7 cellular contexts compared by ENCODE assay signal in the genomic region with DNA sequence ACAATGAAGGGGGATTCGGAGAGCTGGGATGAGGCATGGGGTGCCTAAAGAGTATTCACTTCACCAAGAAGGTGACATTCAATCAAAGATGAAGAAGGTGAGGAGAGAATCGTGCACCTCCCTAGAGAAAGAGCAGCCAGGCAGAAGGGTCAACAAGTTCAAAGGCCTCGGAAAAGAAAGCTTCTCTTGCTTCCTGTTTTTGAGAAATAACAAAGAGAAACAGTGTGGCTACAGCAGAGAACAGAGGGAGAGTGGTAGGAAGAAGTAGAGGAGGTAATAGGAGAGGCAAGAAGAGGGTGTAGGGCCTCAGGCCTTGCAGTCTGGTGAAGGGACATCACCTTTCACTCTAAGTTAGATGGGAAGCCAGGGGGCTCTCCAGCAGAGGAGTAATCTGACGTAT. TPM values are rescaled to one million over a fixed set of nuclear protein-coding genes. Genes with fewer than 3 reads are reported as not detected.
A peak's percentile ranks its signal among the peaks of the same experiment; 100 is the strongest.
DNase-seq lines count a peak whose midpoint lies in the region; ATAC-seq and TF ChIP-seq lines count a peak whose summit lies in the region.
"Not testable (repeated sequence)": the region's sequence is repeated elsewhere in the genome, so short reads cannot be mapped to it uniquely, and the experiment has no call there.

No MANE protein-coding gene starts in this region.

- not testable (repeated sequence) for H3K9me3 ChIP-seq in right atrium auricular region; naive thymus-derived CD4-positive, alpha-beta T cell (ENCODE audit: control insufficient read depth in 2 of 3, low read length in 3 of 3); upper lobe of right lung

- H3K4me1 ChIP-seq in right atrium auricular region; naive thymus-derived CD4-positive, alpha-beta T cell (ENCODE audit: control insufficient read depth in 2 of 2, insufficient read depth in 2 of 2, low read length in 2 of 2); upper lobe of right lung: not testable (repeated sequence)

- not testable (repeated sequence) for TF ChIP-seq CTCF in right atrium auricular region (IDR thresholded peaks at IDR 0.05); upper lobe of right lung (IDR thresholded peaks at IDR 0.05)

- not testable (repeated sequence) for H3K27ac Mint-ChIP-seq in T-helper 2 cell treated with Interferon-gamma antibody and Interleukin-4, amounts not matched to agents 5 μg/mL and 100 μg/mL, for 36 hours; activated CD4-positive, alpha-beta T cell treated with anti-CD3 and anti-CD28 coated beads, Interleukin-2, amount 10 ng/mL, durations not matched to agents 24 days and 14 days; activated T-helper 17 cell treated with anti-CD3 and anti-CD28 coated beads, Interleukin-2, amount 50 U/mL, for 72 hours; naive thymus-derived CD4-positive, alpha-beta T cell

- intact Hi-C loops in activated CD4-positive, alpha-beta T cell treated with anti-CD3 and anti-CD28 coated beads, Interleukin-2, amount 10 ng/mL, durations not matched to agents 24 days and 14 days (cut with micrococcal nuclease); naive thymus-derived CD4-positive, alpha-beta T cell (cut with micrococcal nuclease); upper lobe of right lung (cut with DNase I): not testable (repeated sequence)

- CTCF ChIA-PET in naive thymus-derived CD4-positive, alpha-beta T cell (lab: Charles Lee) = not testable (repeated sequence)

- not testable (repeated sequence) for H3K27ac ChIP-seq in right atrium auricular region; naive thymus-derived CD4-positive, alpha-beta T cell (ENCODE audit: low read depth, low read length); upper lobe of right lung

- not testable (repeated sequence) for H3K27me3 ChIP-seq in right atrium auricular region; naive thymus-derived CD4-positive, alpha-beta T cell (ENCODE audit: control insufficient read depth in 2 of 2, insufficient read depth in 2 of 2, low read length in 2 of 2); upper lobe of right lung

- H3K27me3 Mint-ChIP-seq in T-helper 2 cell treated with Interferon-gamma antibody and Interleukin-4, amounts not matched to agents 5 μg/mL and 100 μg/mL, for 36 hours (ENCODE audit: low read depth); activated CD4-positive, alpha-beta T cell treated with anti-CD3 and anti-CD28 coated beads, Interleukin-2, amount 10 ng/mL, durations not matched to agents 24 days and 14 days; activated T-helper 17 cell treated with anti-CD3 and anti-CD28 coated beads, Interleukin-2, amount 50 U/mL, for 72 hours; naive thymus-derived CD4-positive, alpha-beta T cell: not testable (repeated sequence)

- peak; percentile 4 for DNase-seq in T-helper 2 cell treated with Interferon-gamma antibody and Interleukin-4, amounts not matched to agents 5 μg/mL and 100 μg/mL, for 36 hours (ENCODE audit: low spot score)
- peak; percentile 65 for DNase-seq in activated CD4-positive, alpha-beta T cell treated with anti-CD3 and anti-CD28 coated beads, Interleukin-2, amount 10 ng/mL, durations not matched to agents 24 days and 14 days
- peak; percentile 7 for DNase-seq in right atrium auricular region (ENCODE audit: low spot score)
- peak in 1 of 9 donors; percentile 4 for DNase-seq in naive thymus-derived CD4-positive, alpha-beta T cell
- not testable (repeated sequence) for DNase-seq in upper lobe of right lung

- H3K4me1 Mint-ChIP-seq in T-helper 2 cell treated with Interferon-gamma antibody and Interleukin-4, amounts not matched to agents 5 μg/mL and 100 μg/mL, for 36 hours (ENCODE audit: low read depth); activated CD4-positive, alpha-beta T cell treated with anti-CD3 and anti-CD28 coated beads, Interleukin-2, amount 10 ng/mL, durations not matched to agents 24 days and 14 days; activated T-helper 17 cell treated with anti-CD3 and anti-CD28 coated beads, Interleukin-2, amount 50 U/mL, for 72 hours; naive thymus-derived CD4-positive, alpha-beta T cell: not testable (repeated sequence)

- not testable (repeated sequence) for H3K36me3 ChIP-seq in right atrium auricular region; naive thymus-derived CD4-positive, alpha-beta T cell (ENCODE audit: control insufficient read depth in 2 of 3, insufficient read depth in 3 of 3, low read length in 3 of 3); upper lobe of right lung

- POLR2A ChIA-PET in naive thymus-derived CD4-positive, alpha-beta T cell (lab: Charles Lee) = not testable (repeated sequence)

- H3K4me3 ChIP-seq in right atrium auricular region; naive thymus-derived CD4-positive, alpha-beta T cell (ENCODE audit: low read length); upper lobe of right lung: not testable (repeated sequence)

- H3K36me3 Mint-ChIP-seq in T-helper 2 cell treated with Interferon-gamma antibody and Interleukin-4, amounts not matched to agents 5 μg/mL and 100 μg/mL, for 36 hours (ENCODE audit: low read depth); activated CD4-positive, alpha-beta T cell treated with anti-CD3 and anti-CD28 coated beads, Interleukin-2, amount 10 ng/mL, durations not matched to agents 24 days and 14 days (ENCODE audit: low read depth); activated T-helper 17 cell treated with anti-CD3 and anti-CD28 coated beads, Interleukin-2, amount 50 U/mL, for 72 hours (ENCODE audit: low read depth); naive thymus-derived CD4-positive, alpha-beta T cell: not testable (repeated sequence)

- not testable (repeated sequence) for H3K9me3 Mint-ChIP-seq in T-helper 2 cell treated with Interferon-gamma antibody and Interleukin-4, amounts not matched to agents 5 μg/mL and 100 μg/mL, for 36 hours; activated CD4-positive, alpha-beta T cell treated with anti-CD3 and anti-CD28 coated beads, Interleukin-2, amount 10 ng/mL, durations not matched to agents 24 days and 14 days; activated T-helper 17 cell treated with anti-CD3 and anti-CD28 coated beads, Interleukin-2, amount 50 U/mL, for 72 hours; naive thymus-derived CD4-positive, alpha-beta T cell

- H3K4me3 Mint-ChIP-seq in T-helper 2 cell treated with Interferon-gamma antibody and Interleukin-4, amounts not matched to agents 5 μg/mL and 100 μg/mL, for 36 hours; activated CD4-positive, alpha-beta T cell treated with anti-CD3 and anti-CD28 coated beads, Interleukin-2, amount 10 ng/mL, durations not matched to agents 24 days and 14 days; activated T-helper 17 cell treated with anti-CD3 and anti-CD28 coated beads, Interleukin-2, amount 50 U/mL, for 72 hours; naive thymus-derived CD4-positive, alpha-beta T cell: not testable (repeated sequence)

- ATAC-seq in GM19463 (IDR thresholded peaks at IDR 0.05; ENCODE audit: unreplicated experiment) (peak; percentile 54), upper lobe of right lung (peak; percentile 43)
- peak; percentile 7 for ATAC-seq in activated T-helper 17 cell treated with anti-CD3 and anti-CD28 coated beads, Interleukin-2, amount 50 U/mL, for 72 hours (replicated peaks)
- peak; percentile 45 for ATAC-seq in naive thymus-derived CD4-positive, alpha-beta T cell

RNA-seq across cellular contexts. Expression of a gene that starts 41.0 kb away (rescaled TPM):
- total RNA-seq in activated CD4-positive, alpha-beta T cell treated with anti-CD3 and anti-CD28 coated beads, Interleukin-2, amount 10 ng/mL, durations not matched to agents 24 days and 14 days = 15.4 and 18.2 TPM in 2 replicates
- total RNA-seq in activated T-helper 17 cell treated with anti-CD3 and anti-CD28 coated beads, Interleukin-2, amount 50 U/mL, for 72 hours = 10 to 100 TPM; 47.2 to 66.0 TPM
- 100 to 1,000 TPM; 722 to 982 TPM for total RNA-seq in right atrium auricular region
- 10 to 100 TPM; 37.0 to 73.9 (median 44.6) TPM for total RNA-seq in naive thymus-derived CD4-positive, alpha-beta T cell
- polyA plus RNA-seq in naive thymus-derived CD4-positive, alpha-beta T cell = 10 to 100 TPM; 14.5 to 29.0 TPM
- total RNA-seq in upper lobe of right lung = 163 TPM
